Comparison of ENCODE assay signal across 27 cellular contexts in the genomic region with DNA sequence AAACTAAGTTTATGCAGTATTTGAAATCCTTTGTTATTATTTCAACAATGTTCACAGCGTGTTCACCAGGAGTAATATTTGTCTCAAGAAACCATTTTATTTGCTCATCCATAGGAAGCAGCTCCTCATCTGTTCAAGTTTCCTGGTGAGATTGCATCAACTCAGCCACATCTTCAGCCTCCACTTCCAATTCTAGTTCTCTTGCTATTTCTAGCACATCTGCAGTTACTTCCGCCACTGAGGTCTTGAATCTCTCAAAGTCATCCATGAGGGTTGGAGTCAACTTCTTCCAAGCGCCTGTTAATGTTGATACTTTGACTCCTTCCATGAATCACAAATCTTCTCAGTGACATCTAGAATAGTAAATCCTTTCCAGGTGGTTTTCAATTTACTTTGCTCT. TPM values are rescaled to one million over a fixed set of nuclear protein-coding genes. Genes with fewer than 3 reads are reported as not detected.
"Had no signal": no experiment of that assay in that cellular context is flagged by ENCODE, and none has a peak within 500 bp of the region (broad histone marks: within the 10 kb centered on the region; RNA-seq: fewer than 3 reads in every experiment).

No MANE protein-coding gene starts in this region.

- H3K27ac ChIP-seq: body of pancreas, cardiac muscle cell, heart left ventricle, pancreas, suprapubic skin, transverse colon, uterus, WERI-Rb-1 had no signal

- H3K4me3 Mint-ChIP-seq: activated naive CD4-positive, alpha-beta T cell treated with anti-CD3 and anti-CD28 coated beads, Interleukin-2, amount 50 U/mL, for 24 hours; natural killer cell treated with Interleukin-12 subunit alpha and Interleukin-12 subunit beta and Interleukin-15 and Interleukin-18, amount 100 ng/mL, for 72 hours; stimulated activated effector memory CD8-positive, alpha-beta T cell treated with anti-CD3 and anti-CD28 coated beads, Interleukin-12 subunit alpha, Interleukin-12 subunit beta, amount 100 ng/mL, for 72 hours; stimulated activated naive CD8-positive, alpha-beta T cell treated with anti-CD3 and anti-CD28 coated beads, Interleukin-15, amount 100 ng/mL, for 72 hours had no signal

- ATAC-seq: body of pancreas; heart left ventricle; left ventricle myocardium superior; natural killer cell treated with Interleukin-12 subunit alpha and Interleukin-12 subunit beta and Interleukin-15 and Interleukin-18, amount 100 ng/mL, for 72 hours; pancreas; right cardiac atrium; stimulated activated effector memory CD8-positive, alpha-beta T cell treated with anti-CD3 and anti-CD28 coated beads, Interleukin-12 subunit alpha, Interleukin-12 subunit beta, amount 100 ng/mL, for 72 hours; stimulated activated naive CD8-positive, alpha-beta T cell treated with anti-CD3 and anti-CD28 coated beads, Interleukin-15, amount 100 ng/mL, for 72 hours had no signal

- H3K4me3 ChIP-seq: body of pancreas, cardiac muscle cell, heart left ventricle, pancreas, suprapubic skin, transverse colon, uterus had no signal

- FAIRE-seq: endometrium, islet of Langerhans, pancreas, TTC549 had no signal

- H3K9me3 Mint-ChIP-seq: natural killer cell treated with Interleukin-12 subunit alpha and Interleukin-12 subunit beta and Interleukin-15 and Interleukin-18, amount 100 ng/mL, for 72 hours; stimulated activated effector memory CD8-positive, alpha-beta T cell treated with anti-CD3 and anti-CD28 coated beads, Interleukin-12 subunit alpha, Interleukin-12 subunit beta, amount 100 ng/mL, for 72 hours had no signal

- H3K27ac Mint-ChIP-seq: activated naive CD4-positive, alpha-beta T cell treated with anti-CD3 and anti-CD28 coated beads, Interleukin-2, amount 50 U/mL, for 24 hours; natural killer cell treated with Interleukin-12 subunit alpha and Interleukin-12 subunit beta and Interleukin-15 and Interleukin-18, amount 100 ng/mL, for 72 hours; stimulated activated effector memory CD8-positive, alpha-beta T cell treated with anti-CD3 and anti-CD28 coated beads, Interleukin-12 subunit alpha, Interleukin-12 subunit beta, amount 100 ng/mL, for 72 hours; stimulated activated naive CD8-positive, alpha-beta T cell treated with anti-CD3 and anti-CD28 coated beads, Interleukin-15, amount 100 ng/mL, for 72 hours had no signal

- H3K9me3 ChIP-seq: body of pancreas, pancreas, suprapubic skin, transverse colon, uterus had no signal

- H3K4me1 ChIP-seq: body of pancreas, heart left ventricle, pancreas, suprapubic skin, transverse colon, uterus had no signal

- DNase-seq: activated CD4-positive, alpha-beta T cell treated with anti-CD3 and anti-CD28 coated beads for 1 hour; activated CD4-positive, alpha-beta T cell treated with anti-CD3 and anti-CD28 coated beads, Interleukin-2, amount 50 U/mL, for 1 hour; activated gamma-delta T cell treated with Interleukin-2 at 50 U/mL for 16 hours; activated T-cell treated with anti-CD3 and anti-CD28 coated beads, Interleukin-2, amount 50 U/mL, for 1 hour; body of pancreas; cortex of kidney; heart left ventricle; left ventricle myocardium superior; mammary epithelial cell; pancreas; right cardiac atrium; stimulated activated naive CD8-positive, alpha-beta T cell treated with anti-CD3 and anti-CD28 coated beads, Interleukin-15, amount 100 ng/mL, for 72 hours; transverse colon; uterus; WERI-Rb-1 had no signal

- H3K36me3 Mint-ChIP-seq: natural killer cell treated with Interleukin-12 subunit alpha and Interleukin-12 subunit beta and Interleukin-15 and Interleukin-18, amount 100 ng/mL, for 72 hours; stimulated activated effector memory CD8-positive, alpha-beta T cell treated with anti-CD3 and anti-CD28 coated beads, Interleukin-12 subunit alpha, Interleukin-12 subunit beta, amount 100 ng/mL, for 72 hours had no signal

RNA-seq across cellular contexts. Expression of a gene that starts 18.0 kb away (rescaled TPM):
- total RNA-seq: cardiac muscle cell; cerebellum; epithelial cell of proximal tubule; fibroblast of villous mesenchyme; left ventricle myocardium superior; mammary epithelial cell; natural killer cell treated with Interleukin-12 subunit alpha and Interleukin-12 subunit beta and Interleukin-15 and Interleukin-18, amount 100 ng/mL, for 72 hours; pulmonary artery endothelial cell; suprapubic skin had no signal
- polyA plus RNA-seq: cardiac muscle cell, mammary epithelial cell, pancreas, right cardiac atrium had no signal

RNA-seq across cellular contexts. Expression of a gene that starts 38.1 kb away (rescaled TPM):
- total RNA-seq: body of pancreas, cardiac muscle cell, cerebellum, epithelial cell of proximal tubule, fibroblast of villous mesenchyme, left ventricle myocardium superior, mammary epithelial cell, transverse colon, uterus had no signal
- polyA plus RNA-seq: cardiac muscle cell, heart left ventricle, mammary epithelial cell, pancreas, right cardiac atrium had no signal

RNA-seq across cellular contexts. Expression of a gene that starts 49.6 kb away (rescaled TPM):
- total RNA-seq: body of pancreas; cerebellum; epithelial cell of proximal tubule; fibroblast of villous mesenchyme; heart left ventricle; left ventricle myocardium superior; mammary epithelial cell; natural killer cell treated with Interleukin-12 subunit alpha and Interleukin-12 subunit beta and Interleukin-15 and Interleukin-18, amount 100 ng/mL, for 72 hours; pancreas; pulmonary artery endothelial cell; right cardiac atrium; suprapubic skin; transverse colon had no signal
- polyA plus RNA-seq: cardiac muscle cell, heart left ventricle, mammary epithelial cell, right cardiac atrium had no signal

RNA-seq across cellular contexts. Expression of a gene that starts 50.3 kb away (rescaled TPM):
- total RNA-seq: cardiac muscle cell; epithelial cell of proximal tubule; fibroblast of villous mesenchyme; mammary epithelial cell; natural killer cell treated with Interleukin-12 subunit alpha and Interleukin-12 subunit beta and Interleukin-15 and Interleukin-18, amount 100 ng/mL, for 72 hours had no signal
- polyA plus RNA-seq: cardiac muscle cell, mammary epithelial cell had no signal
